28 cellular contexts compared by ENCODE assay signal in the genomic region with DNA sequence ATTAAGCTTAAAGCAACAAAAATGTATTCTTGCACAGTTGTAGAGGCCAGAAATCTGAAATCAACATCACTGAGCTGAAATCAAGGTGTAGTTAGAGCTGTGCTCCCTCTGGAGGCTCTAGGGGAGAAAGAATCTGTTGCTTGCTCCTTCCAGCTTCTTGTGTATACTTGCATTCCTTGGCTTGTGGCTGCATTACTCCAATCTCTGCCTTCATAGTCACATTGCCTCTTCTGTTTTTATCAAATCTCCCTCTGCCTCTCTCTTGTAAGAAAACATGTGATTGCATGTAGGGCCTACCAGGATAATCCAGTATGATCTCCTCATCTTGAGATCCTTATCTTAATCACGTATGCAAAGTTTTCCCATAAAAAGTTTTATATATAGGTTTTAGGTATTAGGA.
"Had no signal": no experiment of that assay in that cellular context is flagged by ENCODE, and none has a peak within 500 bp of the region (broad histone marks: within the 10 kb centered on the region; RNA-seq: fewer than 3 reads in every experiment).

No MANE protein-coding gene starts in this region.

- H3K27me3 Mint-ChIP-seq: naive thymus-derived CD4-positive, alpha-beta T cell; natural killer cell treated with Interleukin-12 subunit alpha and Interleukin-12 subunit beta and Interleukin-15 and Interleukin-18, amount 100 ng/mL, for 72 hours; progenitor cell of endocrine pancreas; stimulated activated naive B cell treated with anti-CD40 and anti-IgM and Interleukin-4, amounts not matched to agents 10 μg/mL and 1 μg/mL and 100 μg/mL, for 72 hours had no signal

- H3K9me3 ChIP-seq: left lung, lower lobe of right lung, ovary, right lobe of liver, testis, thyroid gland had no signal

- H3K4me3 Mint-ChIP-seq: immature natural killer cell; naive thymus-derived CD4-positive, alpha-beta T cell; natural killer cell treated with Interleukin-12 subunit alpha and Interleukin-12 subunit beta and Interleukin-15 and Interleukin-18, amount 100 ng/mL, for 72 hours; stimulated activated naive B cell treated with anti-CD40 and anti-IgM and Interleukin-4, amounts not matched to agents 10 μg/mL and 1 μg/mL and 100 μg/mL, for 72 hours had no signal

- H3K27ac ChIP-seq: left lung, lower lobe of right lung, ovary, right atrium auricular region, right lobe of liver, stomach, testis, thyroid gland, transverse colon, upper lobe of right lung had no signal

- H3K36me3 ChIP-seq: left lung, lower lobe of right lung, ovary, right atrium auricular region, right lobe of liver, stomach, thyroid gland, transverse colon, upper lobe of right lung had no signal

- H3K27me3 ChIP-seq: left lung, ovary, right atrium auricular region, right lobe of liver, stomach, testis, thyroid gland, transverse colon, upper lobe of right lung had no signal

- ATAC-seq: left colon; left lung; lower lobe of right lung; mucosa of descending colon; naive thymus-derived CD4-positive, alpha-beta T cell; natural killer cell treated with Interleukin-12 subunit alpha and Interleukin-12 subunit beta and Interleukin-15 and Interleukin-18, amount 100 ng/mL, for 72 hours; right lobe of liver; stimulated activated naive B cell treated with anti-CD40 and anti-IgM and Interleukin-4, amounts not matched to agents 10 μg/mL and 1 μg/mL and 100 μg/mL, for 72 hours; stimulated activated naive CD8-positive, alpha-beta T cell treated with anti-CD3 and anti-CD28 coated beads, Interleukin-15, Interleukin-2, amounts not matched to agents 100 U/mL and 50 U/mL, for 24 hours; upper lobe of right lung had no signal

- H3K36me3 Mint-ChIP-seq: natural killer cell treated with Interleukin-12 subunit alpha and Interleukin-12 subunit beta and Interleukin-15 and Interleukin-18, amount 100 ng/mL, for 72 hours; stimulated activated naive B cell treated with anti-CD40 and anti-IgM and Interleukin-4, amounts not matched to agents 10 μg/mL and 1 μg/mL and 100 μg/mL, for 72 hours had no signal

- H3K4me3 ChIP-seq: left lung, lower lobe of right lung, mucosa of descending colon, ovary, right atrium auricular region, right lobe of liver, stomach, testis, thyroid gland, transverse colon, upper lobe of right lung had no signal

- FAIRE-seq: islet of Langerhans, kidney, urothelium cell line had no signal

- H3K27ac Mint-ChIP-seq: immature natural killer cell; naive thymus-derived CD4-positive, alpha-beta T cell; natural killer cell treated with Interleukin-12 subunit alpha and Interleukin-12 subunit beta and Interleukin-15 and Interleukin-18, amount 100 ng/mL, for 72 hours; progenitor cell of endocrine pancreas; stimulated activated naive B cell treated with anti-CD40 and anti-IgM and Interleukin-4, amounts not matched to agents 10 μg/mL and 1 μg/mL and 100 μg/mL, for 72 hours had no signal

- H3K4me1 Mint-ChIP-seq: immature natural killer cell; naive thymus-derived CD4-positive, alpha-beta T cell; stimulated activated naive B cell treated with anti-CD40 and anti-IgM and Interleukin-4, amounts not matched to agents 10 μg/mL and 1 μg/mL and 100 μg/mL, for 72 hours had no signal

- DNase-seq: hypothalamus; immature natural killer cell; kidney; left colon; left lung; lower lobe of right lung; mammary epithelial cell; mesenchymal stem cell; mucosa of descending colon; naive thymus-derived CD4-positive, alpha-beta T cell; ovary; right lobe of liver; stimulated activated CD4-positive, alpha-beta T cell treated with anti-CD3 and anti-CD28 coated beads, Interleukin-12 subunit alpha, Interleukin-12 subunit beta, amount 100 ng/mL, for 4 hours; stimulated activated CD4-positive, alpha-beta T cell treated with anti-CD3 and anti-CD28 coated beads, Interleukin-15, amount 100 ng/mL, for 24 hours; stimulated activated CD4-positive, alpha-beta T cell treated with anti-CD3 and anti-CD28 coated beads, Interleukin-2, amount 100 ng/mL, for 24 hours; stimulated activated CD4-positive, alpha-beta T cell treated with anti-CD3 and anti-CD28 coated beads, Interleukin-4, amount 100 ng/mL, for 1 hour; stimulated activated naive B cell treated with anti-CD40 and anti-IgM and Interleukin-4, amounts not matched to agents 10 μg/mL and 1 μg/mL and 100 μg/mL, for 72 hours; stimulated activated naive CD8-positive, alpha-beta T cell treated with anti-CD3 and anti-CD28 coated beads, Interleukin-15, Interleukin-2, amounts not matched to agents 100 U/mL and 50 U/mL, for 24 hours; stomach; testis; thyroid gland; transverse colon; upper lobe of right lung had no signal

- H3K4me1 ChIP-seq: left lung, lower lobe of right lung, right lobe of liver, testis, thyroid gland, transverse colon, upper lobe of right lung had no signal
